26 cellular contexts compared by ENCODE assay signal in the genomic region with DNA sequence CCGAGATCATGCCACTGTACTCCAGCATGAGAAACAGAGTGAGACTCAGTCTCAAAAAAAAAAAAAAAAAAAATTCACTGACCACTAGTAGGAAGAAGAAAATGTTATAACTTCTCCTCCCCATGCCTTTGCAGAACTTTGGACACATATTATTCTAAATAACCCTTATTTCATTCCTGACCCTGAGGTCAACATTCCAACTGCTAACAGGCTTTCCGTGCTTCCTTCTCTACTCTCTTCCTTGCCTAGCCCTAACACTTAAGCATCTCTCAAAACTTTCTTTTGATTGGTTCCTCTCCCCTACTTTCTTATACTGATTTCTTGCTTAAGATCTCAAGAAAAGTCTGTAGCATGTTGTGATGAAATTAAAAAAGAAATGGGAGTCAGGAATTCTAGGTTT.
"Had no signal": no experiment of that assay in that cellular context is flagged by ENCODE, and none has a peak within 500 bp of the region (broad histone marks: within the 10 kb centered on the region; RNA-seq: fewer than 3 reads in every experiment).

No MANE protein-coding gene starts in this region.

- H3K27me3 ChIP-seq: colonic mucosa, esophagus squamous epithelium, gastrocnemius medialis, heart right ventricle had no signal

- H3K36me3 ChIP-seq: colonic mucosa, esophagus squamous epithelium, gastrocnemius medialis, heart right ventricle, left ventricle myocardium inferior, lower lobe of right lung had no signal

- H3K4me3 ChIP-seq: colonic mucosa, esophagus squamous epithelium, gastrocnemius medialis, heart right ventricle, left ventricle myocardium inferior, lower lobe of right lung, mucosa of descending colon had no signal

- ATAC-seq: effector memory CD8-positive, alpha-beta T cell; esophagus mucosa; gastrocnemius medialis; heart right ventricle; left cardiac atrium; left lobe of liver; lower lobe of right lung; mucosa of descending colon had no signal

- H3K9me3 ChIP-seq: colonic mucosa, esophagus squamous epithelium, gastrocnemius medialis, heart right ventricle, left ventricle myocardium inferior, lower lobe of right lung, mucosa of descending colon had no signal

- H3K27ac ChIP-seq: colonic mucosa, epithelial cell of prostate, esophagus squamous epithelium, gastrocnemius medialis, heart right ventricle, left ventricle myocardium inferior, lower lobe of right lung had no signal

- FAIRE-seq: endometrium, islet of Langerhans, keratinocyte had no signal

- H3K4me1 ChIP-seq: colonic mucosa, esophagus squamous epithelium, gastrocnemius medialis, heart right ventricle, left ventricle myocardium inferior, lower lobe of right lung had no signal

- DNase-seq: colonic mucosa; cortex of kidney; effector CD8-positive, alpha-beta T cell; effector memory CD8-positive, alpha-beta T cell; endodermal cell; erythroblast; esophagus squamous epithelium; foreskin fibroblast; foreskin melanocyte; gastrocnemius medialis; glutamatergic neuron; head of caudate nucleus; heart right ventricle; hippocampal formation; left cardiac atrium; left ventricle myocardium inferior; lower lobe of right lung; mesenchymal stem cell; mucosa of descending colon; naive B cell had no signal
